Comparison of ENCODE assay signal across 12 cellular contexts in the genomic region with DNA sequence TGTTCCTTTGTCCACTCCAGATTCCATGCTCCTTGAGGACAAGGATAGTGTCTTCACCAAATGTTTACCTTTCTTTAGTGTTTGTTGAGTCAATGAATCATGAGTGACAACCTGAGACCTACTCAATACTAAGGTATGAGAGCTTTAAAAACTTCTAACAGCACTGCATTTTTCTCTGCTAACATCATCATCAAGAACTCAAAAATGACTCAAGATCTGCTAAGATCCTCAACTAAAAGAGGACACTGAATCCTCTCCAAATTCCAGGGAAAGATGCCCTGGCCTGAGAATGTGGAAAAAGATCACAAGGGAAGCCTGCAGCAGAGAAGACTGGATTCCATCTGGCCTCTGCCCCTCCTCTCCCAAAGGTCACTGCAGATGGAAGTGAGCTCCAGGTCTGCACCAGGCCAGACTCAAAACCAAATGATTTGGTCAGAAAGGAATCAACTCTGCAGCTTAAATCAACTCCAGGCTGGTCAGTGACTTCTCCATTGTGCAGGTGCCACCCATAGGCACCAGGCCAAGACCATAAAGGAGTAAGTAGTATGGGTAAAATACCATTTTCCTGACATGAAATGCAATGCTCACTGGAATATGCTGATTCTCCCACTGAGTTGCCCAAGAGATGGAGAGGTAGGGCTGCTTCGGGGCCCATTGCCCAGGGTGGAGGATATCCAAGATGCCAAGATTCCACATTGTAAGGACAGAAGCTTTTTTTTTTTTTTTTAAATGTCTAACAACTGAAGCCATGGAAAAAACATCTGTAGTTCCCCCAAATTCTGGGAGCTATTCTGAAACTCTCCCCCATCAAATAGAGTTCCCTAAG.
DNase-seq lines count a peak whose midpoint lies in the region; ATAC-seq and TF ChIP-seq lines count a peak whose summit lies in the region.
"Had no signal": no experiment of that assay in that cellular context is flagged by ENCODE, and none has a peak within 500 bp of the region (broad histone marks: within the 10 kb centered on the region; RNA-seq: fewer than 3 reads in every experiment).

No MANE protein-coding gene starts in this region.

- no peaks in the 10 kb centered on the region for H3K9me2 ChIP-seq in OCI-LY7 (ENCODE audit: insufficient read depth, low read length)

- BruUV-seq in OCI-LY7 (replicated peaks; lab: Mats Ljungman, UMichigan): no TSS peak

- peak; percentile 56 for DNase-seq in ELF-1 (ENCODE audit: low read depth, low spot score)
- DNase-seq in RWPE1 (ENCODE audit: low spot score): peak; percentile 84
- DNase-seq in non-pigmented ciliary epithelial cell (ENCODE audit: low read depth): peak; percentile 69
- DNase-seq in SHP77 treated with DMSO at 0.1 percent for 48 hours (lab: John Stamatoyannopoulos, UW): no peak
- no peak for DNase-seq in OCI-LY7 (ENCODE audit: low spot score)
- no peak for DNase-seq in DMS53 (lab: John Stamatoyannopoulos, UW)
- DNase-seq: activated naive CD4-positive, alpha-beta T cell; head of caudate nucleus; pancreas; T-helper 9 cell had no signal

- 53 to 63% methylated on average over 1 of the region's 1 CpG for WGBS in esophagus, 2 donors

- CTCF ChIA-PET in RWPE1 (lab: Yijun Ruan, JAX): interaction anchor here (0.7 kb wide), 1 partner anchor 224 kb away, joined by 3 read pairs; no protein-coding TSS in a partner anchor
- CTCF ChIA-PET in OCI-LY7 (lab: Charles Lee; ENCODE audit: unreplicated experiment): no interaction called here

- H3K27ac ChIP-seq in RWPE1 (peak overlapping the region; percentile 82), esophagus (ENCODE audit: low read depth in 2 of 2, low read length in 1 of 2) (peak overlapping the region; percentile 3 to 23), OCI-LY7 (ENCODE audit: low read depth, low read length, poor library complexity, severe bottlenecking) (no peak overlapping the region)
- H3K27ac ChIP-seq: pancreas had no signal

- H3K4me3 ChIP-seq in esophagus (ENCODE audit: low read depth in 1 of 2, low read length in 2 of 2) (no peak overlapping the region), OCI-LY7 (ENCODE audit: low read depth, low read length, poor library complexity, severe bottlenecking) (no peak overlapping the region)
- H3K4me3 ChIP-seq: pancreas had no signal

- H3K36me3 ChIP-seq in esophagus (ENCODE audit: control insufficient read depth in 2 of 2, insufficient read depth in 2 of 2, low read length in 1 of 2) (no peaks in the 10 kb centered on the region), OCI-LY7 (ENCODE audit: insufficient read depth, low read length) (no peaks in the 10 kb centered on the region; the same call in 1 of the 2 replicates)
- H3K36me3 ChIP-seq: pancreas had no signal

- POLR2A ChIA-PET in RWPE1 (lab: Yijun Ruan, JAX; ENCODE audit: low non-redundant PET) (no interaction called here), OCI-LY7 (lab: Charles Lee) (interaction anchor here (0.6 to 1.1 kb wide), 2 partner anchors 14 to 24 kb away, joined by 3 read pairs; no protein-coding TSS in a partner anchor)

- ATAC-seq in HG03378 (IDR thresholded peaks at IDR 0.05; ENCODE audit: unreplicated experiment): no peak
- ATAC-seq: pancreas had no signal

- H3K4me2 ChIP-seq in OCI-LY7 (ENCODE audit: low read length): no peak overlapping the region

- H4K20me1 ChIP-seq in OCI-LY7 (ENCODE audit: insufficient read depth, low read length): no peaks in the 10 kb centered on the region

- no peak for TF ChIP-seq CTCF in RWPE1 (conservative IDR thresholded peaks at IDR 0.05; ENCODE audit: low read depth)
- no peak for TF ChIP-seq CTCF in OCI-LY7 (conservative IDR thresholded peaks at IDR 0.05; ENCODE audit: low read length)

- H3K27me3 ChIP-seq in esophagus (ENCODE audit: control insufficient read depth in 1 of 2, insufficient read depth in 2 of 2, low read length in 2 of 2): no peaks in the 10 kb centered on the region
- H3K27me3 ChIP-seq: pancreas had no signal

- H3K9me3 ChIP-seq in esophagus (ENCODE audit: control insufficient read depth in 2 of 2, insufficient read depth in 1 of 2, low read depth in 1 of 2, low read length in 1 of 2) (no peaks in the 10 kb centered on the region), OCI-LY7 (ENCODE audit: low read length) (no peaks in the 10 kb centered on the region)
- H3K9me3 ChIP-seq: pancreas had no signal

- intact Hi-C loops in OCI-LY7 (cut with micrococcal nuclease; ENCODE audit: unreplicated experiment): no loop called here

- H3K4me1 ChIP-seq in esophagus (ENCODE audit: control insufficient read depth in 2 of 2, insufficient read depth in 2 of 2, low read length in 1 of 2) (peaks cover 6 to 11% of the 10 kb centered on the region in 2 donors), OCI-LY7 (ENCODE audit: insufficient read depth, low read length, poor library complexity, severe bottlenecking) (peaks cover 14% of the 10 kb centered on the region)

- H3K79me2 ChIP-seq in OCI-LY7 (ENCODE audit: insufficient read depth, low read depth, low read length): no peaks in the 10 kb centered on the region

- H2AFZ ChIP-seq in OCI-LY7 (ENCODE audit: low read length): no peak overlapping the region

Comparison
In these comparisons a context has a peak if more than half of its experiments do, and no peak if none do; other contexts are left out.
1. DNase-seq: peak in ELF-1 (single experiment), RWPE1 (single experiment) and non-pigmented ciliary epithelial cell (single experiment); none in SHP77 treated with DMSO at 0.1 percent for 48 hours (single experiment), OCI-LY7 (single experiment) and DMS53 (single experiment).